Comparison of ENCODE assay signal across 11 cellular contexts in genomic region chr7:44258865-44259546, GRCh38. TPM values are rescaled to one million over a fixed set of nuclear protein-coding genes. Genes with fewer than 3 reads are reported as not detected.
DNase-seq lines count a peak whose midpoint lies in the region; ATAC-seq and TF ChIP-seq lines count a peak whose summit lies in the region.
"Had no signal": no experiment of that assay in that cellular context is flagged by ENCODE, and none has a peak within 500 bp of the region (broad histone marks: within the 10 kb centered on the region; RNA-seq: fewer than 3 reads in every experiment).

No MANE protein-coding gene starts in this region.

- no peak for ATAC-seq in Right ventricle myocardium inferior

- H3K4me3 ChIP-seq in cardiac muscle cell, result no peak overlapping the region
- no peak overlapping the region for H3K4me3 ChIP-seq in mucosa of rectum (ENCODE audit: low read length in 2 of 2)
- no peak overlapping the region for H3K4me3 ChIP-seq in uterus
- H3K4me3 ChIP-seq: colonic mucosa had no signal

- DNase-seq in cardiac muscle cell (ENCODE audit: low read depth in 1 of 2, low spot score in 1 of 2), result no peak
- DNase-seq in Right ventricle myocardium inferior (ENCODE audit: missing footprints), result no peak
- no peak for DNase-seq in uterus
- no peak for DNase-seq in EL
- DNase-seq in kidney glomerular epithelial cell (lab: John Stamatoyannopoulos, UW), result no peak
- DNase-seq in effector CD8-positive, alpha-beta T cell (lab: John Stamatoyannopoulos, UW), result no peak
- DNase-seq: BE2C, NCI-H2029 had no signal

- intact Hi-C loops in Right ventricle myocardium inferior (cut with DNase I) (loop anchor here (5.0 kb wide), 2 partner anchors 33 to 48 kb away; no protein-coding TSS in a partner anchor), uterus (cut with DNase I; ENCODE audit: low total_unique reads) (no loop called here)

- peak overlapping the region; percentile 92 for H3K27ac ChIP-seq in cardiac muscle cell
- peak overlapping the region; percentile 5 for H3K27ac ChIP-seq in cingulate gyrus (ENCODE audit: low read depth, low read length)
- H3K27ac ChIP-seq in mucosa of rectum (ENCODE audit: low read depth in 2 of 2, low read length in 2 of 2), result peak overlapping the region; percentile 1 to 32
- peak overlapping the region; percentile 34 to 44 for H3K27ac ChIP-seq in uterus
- H3K27ac ChIP-seq: colonic mucosa had no signal

- no peak for TF ChIP-seq CTCF in cardiac muscle cell (IDR thresholded peaks at IDR 0.05; ENCODE audit: low read depth, low read length)
- no peak for TF ChIP-seq CTCF in uterus (IDR thresholded peaks at IDR 0.05)

- H3K27me3 ChIP-seq in cardiac muscle cell (no peaks in the 10 kb centered on the region), mucosa of rectum (ENCODE audit: control insufficient read depth in 2 of 2, insufficient read depth in 2 of 2, low read length in 2 of 2) (peaks cover 0 to 4% of the 10 kb centered on the region in 2 donors), uterus (no peaks in the 10 kb centered on the region)
- H3K27me3 ChIP-seq: BE2C, colonic mucosa had no signal

- H3K4me1 ChIP-seq in cardiac muscle cell (ENCODE audit: low read depth) (peaks cover 65% of the 10 kb centered on the region), mucosa of rectum (ENCODE audit: control insufficient read depth in 2 of 2, insufficient read depth in 2 of 2, low read length in 2 of 2) (peaks cover 9 to 13% of the 10 kb centered on the region in 2 donors), uterus (peaks cover 7 to 19% of the 10 kb centered on the region in 2 donors)
- H3K4me1 ChIP-seq: colonic mucosa had no signal

- H3K9ac ChIP-seq in mucosa of rectum (ENCODE audit: low read depth in 1 of 2, low read length in 2 of 2), result no peak overlapping the region

- TF ChIP-seq POLR2A in uterus (IDR thresholded peaks at IDR 0.05), result no peak

- H3K36me3 ChIP-seq in cardiac muscle cell (no peaks in the 10 kb centered on the region), mucosa of rectum (ENCODE audit: control insufficient read depth in 2 of 2, insufficient read depth in 2 of 2, low read length in 2 of 2) (no peaks in the 10 kb centered on the region), uterus (no peaks in the 10 kb centered on the region)
- H3K36me3 ChIP-seq: BE2C, colonic mucosa had no signal

- no peaks in the 10 kb centered on the region for H3K9me3 ChIP-seq in cardiac muscle cell (ENCODE audit: low read depth)
- no peaks in the 10 kb centered on the region for H3K9me3 ChIP-seq in mucosa of rectum (ENCODE audit: control insufficient read depth in 2 of 2, low read length in 2 of 2)
- H3K9me3 ChIP-seq in uterus, result no peaks in the 10 kb centered on the region
- H3K9me3 ChIP-seq: BE2C, colonic mucosa had no signal

RNA-seq across cellular contexts. Expression of gene YKT6, which starts 58.2 kb away (rescaled TPM):
- total RNA-seq in cardiac muscle cell, result 59.8 and 92.9 TPM in 2 replicates
- 76.2 and 105 TPM in 2 replicates for polyA plus RNA-seq in cardiac muscle cell
- total RNA-seq in Right ventricle myocardium inferior, result 58.0 TPM
- total RNA-seq in uterus, result 10 to 100 TPM; 12.4 to 85.3 (median 49.4) TPM

Comparison
In these comparisons a context has a peak if more than half of its experiments do, and no peak if none do; other contexts are left out.
1. H3K27ac ChIP-seq: peak in every context shown above with its lines; median percentile 92 in cardiac muscle cell; 39 in uterus; 16 in mucosa of rectum; 5 in cingulate gyrus.